In genomic region chr7:81710751-81711150, GRCh38 we compare ENCODE assay signal across 22 cellular contexts. TPM values are rescaled to one million over a fixed set of nuclear protein-coding genes. Genes with fewer than 3 reads are reported as not detected.
"Had no signal": no experiment of that assay in that cellular context is flagged by ENCODE, and none has a peak within 500 bp of the region (broad histone marks: within the 10 kb centered on the region; RNA-seq: fewer than 3 reads in every experiment).

No MANE protein-coding gene starts in this region.

- H3K4me3 ChIP-seq: colonic mucosa, heart left ventricle, neural progenitor cell, pancreas, tibial artery, upper lobe of left lung, uterus had no signal

- H3K27ac ChIP-seq: colonic mucosa, heart left ventricle, neural progenitor cell, pancreas, tibial artery, upper lobe of left lung, uterus had no signal

- H3K4me1 ChIP-seq: colonic mucosa, neural progenitor cell, pancreas, upper lobe of left lung, uterus had no signal

- H3K27me3 ChIP-seq: colonic mucosa, heart left ventricle, neural progenitor cell, pancreas, tibial artery, upper lobe of left lung, uterus had no signal

- DNase-seq: colonic mucosa; dermis blood vessel endothelial cell; endodermal cell; erythroblast; foreskin melanocyte; heart left ventricle; hippocampal formation; left colon; naive thymus-derived CD4-positive, alpha-beta T cell; nucleus accumbens; pancreas; right cardiac atrium; small intestine; stimulated activated CD4-positive, alpha-beta T cell treated with anti-CD3 and anti-CD28 coated beads, Interleukin-4, amount 100 ng/mL, for 24 hours; tibial artery; upper lobe of left lung; uterus had no signal

- H3K27me3 Mint-ChIP-seq: naive thymus-derived CD4-positive, alpha-beta T cell; progenitor cell of endocrine pancreas; stimulated activated memory B cell treated with anti-CD40 and anti-IgM and Interleukin-4, amounts not matched to agents 10 μg/mL and 1 μg/mL and 100 μg/mL, for 72 hours; stimulated activated naive CD8-positive, alpha-beta T cell treated with anti-CD3 and anti-CD28 coated beads, Interleukin-15, Interleukin-2, amounts not matched to agents 100 ng/mL and 50 ng/mL, for 24 hours had no signal

- H3K36me3 ChIP-seq: colonic mucosa, neural progenitor cell, pancreas, uterus had no signal

- H3K4me1 Mint-ChIP-seq: naive thymus-derived CD4-positive, alpha-beta T cell; stimulated activated memory B cell treated with anti-CD40 and anti-IgM and Interleukin-4, amounts not matched to agents 10 μg/mL and 1 μg/mL and 100 μg/mL, for 72 hours had no signal

- H3K36me3 Mint-ChIP-seq: naive thymus-derived CD4-positive, alpha-beta T cell; neural progenitor cell; stimulated activated memory B cell treated with anti-CD40 and anti-IgM and Interleukin-4, amounts not matched to agents 10 μg/mL and 1 μg/mL and 100 μg/mL, for 72 hours had no signal

- H3K9me3 Mint-ChIP-seq: endodermal cell; neural progenitor cell; stimulated activated memory B cell treated with anti-CD40 and anti-IgM and Interleukin-4, amounts not matched to agents 10 μg/mL and 1 μg/mL and 100 μg/mL, for 72 hours; stimulated activated naive CD8-positive, alpha-beta T cell treated with anti-CD3 and anti-CD28 coated beads, Interleukin-15, Interleukin-2, amounts not matched to agents 100 ng/mL and 50 ng/mL, for 24 hours had no signal

- H2AFZ ChIP-seq: neural progenitor cell had no signal

- H3K27ac Mint-ChIP-seq: naive thymus-derived CD4-positive, alpha-beta T cell; neural progenitor cell; progenitor cell of endocrine pancreas; stimulated activated memory B cell treated with anti-CD40 and anti-IgM and Interleukin-4, amounts not matched to agents 10 μg/mL and 1 μg/mL and 100 μg/mL, for 72 hours; stimulated activated naive CD8-positive, alpha-beta T cell treated with anti-CD3 and anti-CD28 coated beads, Interleukin-15, Interleukin-2, amounts not matched to agents 100 ng/mL and 50 ng/mL, for 24 hours had no signal

- H3K9ac ChIP-seq: neural progenitor cell had no signal

- H3K9me3 ChIP-seq: colonic mucosa, heart left ventricle, pancreas, tibial artery, upper lobe of left lung, uterus had no signal

- ATAC-seq: heart left ventricle; left colon; naive thymus-derived CD4-positive, alpha-beta T cell; pancreas; right cardiac atrium; stimulated activated memory B cell treated with anti-CD40 and anti-IgM and Interleukin-4, amounts not matched to agents 10 μg/mL and 1 μg/mL and 100 μg/mL, for 72 hours had no signal

- H3K4me3 Mint-ChIP-seq: endodermal cell; naive thymus-derived CD4-positive, alpha-beta T cell; neural progenitor cell; stimulated activated memory B cell treated with anti-CD40 and anti-IgM and Interleukin-4, amounts not matched to agents 10 μg/mL and 1 μg/mL and 100 μg/mL, for 72 hours; stimulated activated naive CD8-positive, alpha-beta T cell treated with anti-CD3 and anti-CD28 coated beads, Interleukin-15, Interleukin-2, amounts not matched to agents 100 ng/mL and 50 ng/mL, for 24 hours had no signal

- H3K4me2 ChIP-seq: neural progenitor cell had no signal

RNA-seq across cellular contexts. Expression of gene HGF, which starts 59.1 kb away (rescaled TPM):
- total RNA-seq: kidney epithelial cell, progenitor cell of endocrine pancreas had no signal
- polyA plus RNA-seq: naive thymus-derived CD4-positive, alpha-beta T cell had no signal
